In the genomic region with DNA sequence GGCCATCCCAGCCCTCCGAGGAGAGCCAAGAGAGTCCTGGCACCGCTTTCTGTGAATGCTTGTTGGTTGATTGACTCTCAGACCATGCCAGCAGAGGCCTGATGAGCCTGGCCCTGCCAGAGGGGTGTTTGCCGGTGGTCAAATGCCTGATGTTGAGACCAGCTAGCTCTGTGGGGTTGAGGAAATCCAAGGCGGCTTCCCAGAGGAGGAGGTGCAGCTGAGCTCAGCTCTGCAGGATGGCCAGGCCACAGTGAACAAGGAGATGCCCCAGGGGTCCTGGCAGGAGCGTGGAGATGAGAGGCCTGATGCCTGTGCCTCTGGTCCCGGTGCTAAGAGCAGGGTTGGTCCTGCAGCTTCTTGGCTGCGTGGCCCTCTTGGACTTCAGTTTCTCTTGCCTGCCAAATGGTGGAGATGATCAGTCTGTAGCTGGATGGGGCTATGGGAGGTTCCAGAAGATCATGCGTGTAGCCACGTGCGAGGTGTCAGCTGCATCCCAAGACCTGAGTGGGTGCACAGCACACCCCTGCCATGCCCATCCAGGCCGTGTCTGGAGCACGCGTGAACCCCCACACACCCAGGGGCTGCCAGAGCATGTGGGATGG, we compare ENCODE assay signal across 12 cellular contexts. TPM values are rescaled to one million over a fixed set of nuclear protein-coding genes. Genes with fewer than 3 reads are reported as not detected.
DNase-seq lines count a peak whose midpoint lies in the region; ATAC-seq and TF ChIP-seq lines count a peak whose summit lies in the region.
"Had no signal": no experiment of that assay in that cellular context is flagged by ENCODE, and none has a peak within 500 bp of the region (broad histone marks: within the 10 kb centered on the region; RNA-seq: fewer than 3 reads in every experiment).

No MANE protein-coding gene starts in this region.

- no peak overlapping the region for H2AFZ ChIP-seq in GM23248

- no peaks in the 10 kb centered on the region for H3K9me3 Mint-ChIP-seq in natural killer cell treated with Interleukin-12 subunit alpha and Interleukin-12 subunit beta and Interleukin-15 and Interleukin-18, amount 100 ng/mL, for 72 hours

- no peaks in the 10 kb centered on the region for H3K36me3 Mint-ChIP-seq in natural killer cell treated with Interleukin-12 subunit alpha and Interleukin-12 subunit beta and Interleukin-15 and Interleukin-18, amount 100 ng/mL, for 72 hours

- H3K27me3 Mint-ChIP-seq in natural killer cell treated with Interleukin-12 subunit alpha and Interleukin-12 subunit beta and Interleukin-15 and Interleukin-18, amount 100 ng/mL, for 72 hours: no peaks in the 10 kb centered on the region

- no peaks in the 10 kb centered on the region for H3K9me2 ChIP-seq in GM23248 (ENCODE audit: insufficient read depth)

- H3K4me3 Mint-ChIP-seq in natural killer cell treated with Interleukin-12 subunit alpha and Interleukin-12 subunit beta and Interleukin-15 and Interleukin-18, amount 100 ng/mL, for 72 hours: no peak overlapping the region

- 35 to 36% methylated on average over 13 of the region's 13 CpGs for WGBS in GM23248 (ENCODE audit: low coverage in 1 of 2, low lambda C conversion rate in 2 of 2, missing lambda C conversion rate in 2 of 2), 2 experiments
- 36 to 44% methylated on average over 10 to 13 of the region's 13 CpGs for WGBS in lower leg skin, 2 donors
- WGBS in suprapubic skin: 62% methylated on average over 3 of the region's 13 CpGs

- H3K9me3 ChIP-seq in GM23248 (ENCODE audit: low read depth) (no peaks in the 10 kb centered on the region), suprapubic skin (no peaks in the 10 kb centered on the region)
- H3K9me3 ChIP-seq in effector memory CD4-positive, alpha-beta T cell (ENCODE audit: control insufficient read depth, low read length): no peaks in the 10 kb centered on the region

- no peak overlapping the region for H3K27ac Mint-ChIP-seq in natural killer cell treated with Interleukin-12 subunit alpha and Interleukin-12 subunit beta and Interleukin-15 and Interleukin-18, amount 100 ng/mL, for 72 hours

- peaks cover 8% of the 10 kb centered on the region in 2 donors for H3K4me1 Mint-ChIP-seq in natural killer cell treated with Interleukin-12 subunit alpha and Interleukin-12 subunit beta and Interleukin-15 and Interleukin-18, amount 100 ng/mL, for 72 hours (ENCODE audit: low read depth in 2 of 2)

- peaks cover 99% of the 10 kb centered on the region for H3K79me2 ChIP-seq in GM23248 (ENCODE audit: insufficient read depth)

- ATAC-seq in natural killer cell treated with Interleukin-12 subunit alpha and Interleukin-12 subunit beta and Interleukin-15 and Interleukin-18, amount 100 ng/mL, for 72 hours: no peak

- H3K9ac ChIP-seq in GM23248: peak overlapping the region; percentile 38; the same call in 1 of the 2 replicates

- H3K27ac ChIP-seq in GM23248 (peak overlapping the region; percentile 31; the same call in 1 of the 2 replicates), suprapubic skin (peak overlapping the region; percentile 80)
- H3K27ac ChIP-seq in effector memory CD4-positive, alpha-beta T cell (ENCODE audit: insufficient read depth, low read length, poor library complexity, severe bottlenecking): no peak overlapping the region
- H3K27ac ChIP-seq: brain microvascular endothelial cell, C4-2B had no signal

- H3K4me1 ChIP-seq in GM23248 (ENCODE audit: insufficient read depth): peaks cover 37% of the 10 kb centered on the region
- peaks cover 80% of the 10 kb centered on the region for H3K4me1 ChIP-seq in suprapubic skin
- H3K4me1 ChIP-seq in effector memory CD4-positive, alpha-beta T cell (ENCODE audit: control insufficient read depth, insufficient read depth, low read length, poor library complexity, severe bottlenecking): no peaks in the 10 kb centered on the region

- H3K27me3 ChIP-seq in GM23248 (replicated peaks; ENCODE audit: insufficient read depth): no peaks in the 10 kb centered on the region
- no peaks in the 10 kb centered on the region for H3K27me3 ChIP-seq in suprapubic skin
- H3K27me3 ChIP-seq in effector memory CD4-positive, alpha-beta T cell (replicated peaks; ENCODE audit: control insufficient read depth, insufficient read depth, low read length, poor library complexity, severe bottlenecking): no peaks in the 10 kb centered on the region
- H3K27me3 ChIP-seq: brain microvascular endothelial cell had no signal

- TF ChIP-seq POLR2A in lower leg skin (IDR thresholded peaks at IDR 0.05): no peak
- TF ChIP-seq POLR2A in suprapubic skin (IDR thresholded peaks at IDR 0.05): no peak

- H3K4me3 ChIP-seq in GM23248 (no peak overlapping the region), lower leg skin (ENCODE audit: low read depth, poor library complexity, severe bottlenecking) (no peak overlapping the region), suprapubic skin (no peak overlapping the region)
- no peak overlapping the region for H3K4me3 ChIP-seq in effector memory CD4-positive, alpha-beta T cell (ENCODE audit: insufficient read depth, low read depth, low read length, poor library complexity, severe bottlenecking)

- H3F3A ChIP-seq in GM23248 (ENCODE audit: insufficient read depth): peaks cover 25% of the 10 kb centered on the region

- TF ChIP-seq CTCF in lower leg skin (IDR thresholded peaks at IDR 0.05): no peak
- no peak for TF ChIP-seq CTCF in suprapubic skin (IDR thresholded peaks at IDR 0.05)

- intact Hi-C loops in lower leg skin (cut with DNase I; ENCODE audit: low total_unique reads): no loop called here

- H3K36me3 ChIP-seq in GM23248 (ENCODE audit: low read depth) (0 out of 2 replicates have a peak, but pooled peaks cover 4% of the 10 kb centered on the region), suprapubic skin (peaks cover 13% of the 10 kb centered on the region)
- peaks cover 7% of the 10 kb centered on the region for H3K36me3 ChIP-seq in effector memory CD4-positive, alpha-beta T cell (ENCODE audit: control insufficient read depth, insufficient read depth, low read length)

- H3K4me2 ChIP-seq in GM23248 (ENCODE audit: unreplicated experiment): no peak overlapping the region

- in situ Hi-C loops in GM23248 (cut with MboI): no loop called here

- no peaks in the 10 kb centered on the region; the same call in 1 of the 2 replicates for H4K20me1 ChIP-seq in GM23248 (ENCODE audit: insufficient read depth)

- no peak for TF ChIP-seq EP300 in suprapubic skin (IDR thresholded peaks at IDR 0.05)

- peak; percentile 59 for DNase-seq in GM23248
- peak; percentile 56 for DNase-seq in cerebellum (ENCODE audit: low spot score)
- DNase-seq in lower leg skin (ENCODE audit: low spot score in 2 of 2): peak; percentile 21 to 91
- no peak for DNase-seq in suprapubic skin (ENCODE audit: low spot score in 2 of 2)
- no peak for DNase-seq in GM19238 (ENCODE audit: insufficient read length, low spot score)
- no peak for DNase-seq in effector memory CD4-positive, alpha-beta T cell
- no peak for DNase-seq in natural killer cell treated with Interleukin-12 subunit alpha and Interleukin-12 subunit beta and Interleukin-15 and Interleukin-18, amount 100 ng/mL, for 72 hours (ENCODE audit: low spot score)
- DNase-seq in UCSD-AML1 (lab: John Stamatoyannopoulos, UW; ENCODE audit: unreplicated experiment): no peak
- DNase-seq: activated CD4-positive, CD25-positive, alpha-beta regulatory T cell treated with anti-CD3 and anti-CD28 coated beads, Interleukin-2, amount 50 U/mL, for 72 hours; brain microvascular endothelial cell; NCI-H2029 treated with DMSO at 0.1 percent for 48 hours had no signal

RNA-seq across cellular contexts. Expression of gene NFIC, which starts 16.8 kb away (rescaled TPM):
- 50.4 and 51.9 TPM in 2 replicates for total RNA-seq in GM23248 (2014; rRNA removed; shearing (Covaris generic))
- 106 and 108 TPM in 2 replicates for polyA plus RNA-seq in GM23248 (2016; fragmentation: Nextera tagmentation; extraction: Ambion mirVana)
- 7.3 TPM for total RNA-seq in cerebellum
- 100 to 1,000 TPM; 102 to 236 (median 158) TPM for total RNA-seq in lower leg skin
- 100 to 1,000 TPM; 135 to 234 (median 194) TPM for total RNA-seq in suprapubic skin
- 10 to 100 TPM; 21.4 to 41.7 TPM for total RNA-seq in natural killer cell treated with Interleukin-12 subunit alpha and Interleukin-12 subunit beta and Interleukin-15 and Interleukin-18, amount 100 ng/mL, for 72 hours

Comparison
In these comparisons a context has a peak if more than half of its experiments do, and no peak if none do; other contexts are left out.
1. DNase-seq: peak in GM23248 (single experiment), cerebellum (single experiment) and lower leg skin (2 of 2); none in suprapubic skin (0 of 2), GM19238 (single experiment), effector memory CD4-positive, alpha-beta T cell (0 of 3), natural killer cell treated with Interleukin-12 subunit alpha and Interleukin-12 subunit beta and Interleukin-15 and Interleukin-18, amount 100 ng/mL, for 72 hours (single experiment) and UCSD-AML1 (single experiment).